Comparison of ENCODE assay signal across 13 cellular contexts in the genomic region with DNA sequence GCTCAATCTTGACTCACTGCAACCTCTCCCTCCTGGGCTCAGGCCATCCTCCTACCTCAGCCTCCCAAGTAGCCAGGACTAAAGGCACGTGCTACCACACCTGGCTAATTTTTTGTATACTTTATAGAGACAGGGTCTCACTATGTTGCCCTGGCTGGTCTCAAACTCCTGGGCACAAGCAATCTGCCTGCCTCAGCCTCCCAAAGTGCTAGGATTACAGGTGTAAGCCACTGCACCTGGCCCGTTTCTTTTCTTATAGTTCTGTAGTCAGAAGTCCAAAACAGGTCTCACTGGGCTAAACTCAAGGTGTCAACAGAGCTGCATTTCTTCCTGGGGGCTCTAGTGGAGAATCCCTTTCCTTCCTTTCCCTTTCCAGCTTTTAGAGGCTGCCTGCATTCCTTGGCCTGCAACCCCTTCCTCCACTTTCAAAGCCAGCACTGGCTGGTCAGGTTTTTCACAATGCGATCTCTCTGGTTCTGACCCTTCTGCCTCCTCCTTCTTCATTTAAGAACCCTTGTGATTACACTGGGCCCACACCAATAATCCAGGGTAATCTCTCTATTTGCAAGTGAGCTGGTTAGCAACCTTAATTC. TPM values are rescaled to one million over a fixed set of nuclear protein-coding genes. Genes with fewer than 3 reads are reported as not detected.
A peak's percentile ranks its signal among the peaks of the same experiment; 100 is the strongest.
DNase-seq lines count a peak whose midpoint lies in the region; ATAC-seq and TF ChIP-seq lines count a peak whose summit lies in the region.
"Had no signal": no experiment of that assay in that cellular context is flagged by ENCODE, and none has a peak within 500 bp of the region (broad histone marks: within the 10 kb centered on the region; RNA-seq: fewer than 3 reads in every experiment).

No MANE protein-coding gene starts in this region.

- peak overlapping the region in 4 of 10 donors; percentile 6 to 34 (median 14) for H3K4me3 Mint-ChIP-seq in naive thymus-derived CD8-positive, alpha-beta T cell

- H3K27ac ChIP-seq in BLaER1, result peak overlapping the region; percentile 69; the same call in 1 of the 2 replicates
- H3K27ac ChIP-seq in PC-9, result no peak overlapping the region
- H3K27ac ChIP-seq: C4-2B had no signal

- no TSS peak for BruUV-seq in PC-9 (replicated peaks; lab: Mats Ljungman, UMichigan)

- H3K4me1 Mint-ChIP-seq in naive thymus-derived CD8-positive, alpha-beta T cell, result peaks cover 44 to 96% (median 93%) of the 10 kb centered on the region in 4 donors

- H3K9me2 ChIP-seq in PC-9 (ENCODE audit: insufficient read depth), result no peaks in the 10 kb centered on the region

- ATAC-seq in activated naive CD4-positive, alpha-beta T cell treated with anti-CD3 and anti-CD28 coated beads, Interleukin-2, amount 50 U/mL, for 72 hours, result no peak
- ATAC-seq in naive thymus-derived CD8-positive, alpha-beta T cell, result no peak
- ATAC-seq: esophagus mucosa had no signal

- no peaks in the 10 kb centered on the region for H3K27me3 Mint-ChIP-seq in naive thymus-derived CD8-positive, alpha-beta T cell

- H3K36me3 Mint-ChIP-seq in activated naive CD4-positive, alpha-beta T cell treated with anti-CD3 and anti-CD28 coated beads, Interleukin-2, amount 50 U/mL, for 72 hours, result no peaks in the 10 kb centered on the region
- H3K36me3 Mint-ChIP-seq in naive thymus-derived CD8-positive, alpha-beta T cell, result no peaks in the 10 kb centered on the region

- POLR2A ChIA-PET in naive thymus-derived CD8-positive, alpha-beta T cell (lab: Charles Lee), result interaction anchor here (0.5 to 23.2 kb wide), 11 partner anchors 9 to 93 kb away, joined by 3 to 648 read pairs (median 38); a partner anchor contains a TSS
- POLR2A ChIA-PET in PC-9 (lab: Charles Lee; ENCODE audit: unreplicated experiment), result no interaction called here

- H3K9ac ChIP-seq in BLaER1, result peak overlapping the region; percentile 54; the same call in 1 of the 2 replicates

- TF ChIP-seq CTCF in PC-9 (conservative IDR thresholded peaks at IDR 0.05), result no peak

- no peak overlapping the region for H3K4me3 ChIP-seq in BLaER1
- no peak overlapping the region for H3K4me3 ChIP-seq in PC-9

- DNase-seq in ELF-1 (ENCODE audit: low read depth, low spot score) (peak; percentile 67), PC-9 (no peak), AG20443 (ENCODE audit: low spot score) (no peak), NCI-H187 treated with DMSO at 0.1 percent for 48 hours (lab: John Stamatoyannopoulos, UW) (no peak), NCI-H1694 (lab: John Stamatoyannopoulos, UW) (no peak)
- DNase-seq in activated naive CD4-positive, alpha-beta T cell treated with anti-CD3 and anti-CD28 coated beads, Interleukin-2, amount 50 U/mL, for 72 hours (ENCODE audit: low spot score in 2 of 2), result peak in 1 of 2 donors; percentile 37
- DNase-seq in naive thymus-derived CD8-positive, alpha-beta T cell, result no peak
- DNase-seq: central memory CD4-positive, alpha-beta T cell; NCI-H2029; SW 1271 had no signal

- no peaks in the 10 kb centered on the region for H3K9me3 Mint-ChIP-seq in activated naive CD4-positive, alpha-beta T cell treated with anti-CD3 and anti-CD28 coated beads, Interleukin-2, amount 50 U/mL, for 72 hours
- H3K9me3 Mint-ChIP-seq in naive thymus-derived CD8-positive, alpha-beta T cell, result no peaks in the 10 kb centered on the region

- no peaks in the 10 kb centered on the region for H3K9me3 ChIP-seq in BLaER1
- no peaks in the 10 kb centered on the region for H3K9me3 ChIP-seq in PC-9 (ENCODE audit: insufficient read depth, low read depth)

- H3K27ac Mint-ChIP-seq in activated naive CD4-positive, alpha-beta T cell treated with anti-CD3 and anti-CD28 coated beads, Interleukin-2, amount 50 U/mL, for 72 hours, result peak overlapping the region; percentile 35 to 51
- peak overlapping the region; percentile 93 to 98 (median 94) for H3K27ac Mint-ChIP-seq in naive thymus-derived CD8-positive, alpha-beta T cell

- H3K27me3 ChIP-seq in BLaER1 (no peaks in the 10 kb centered on the region), PC-9 (ENCODE audit: insufficient read depth, low read depth) (no peaks in the 10 kb centered on the region)

- peaks cover 99% of the 10 kb centered on the region for H3K4me1 ChIP-seq in BLaER1
- H3K4me1 ChIP-seq in PC-9 (replicated peaks; ENCODE audit: insufficient read depth), result 0 out of 2 replicates have a peak, but pooled peaks cover 5% of the 10 kb centered on the region

- intact Hi-C loops in PC-9 (cut with micrococcal nuclease; ENCODE audit: unreplicated experiment), result no loop called here

- H3K36me3 ChIP-seq in BLaER1, result peaks cover 24% of the 10 kb centered on the region; the same call in 1 of the 2 replicates
- H3K36me3 ChIP-seq in PC-9 (ENCODE audit: low read depth), result no peaks in the 10 kb centered on the region

- CTCF ChIA-PET in PC-9 (lab: Charles Lee), result no interaction called here

- H4K20me1 ChIP-seq in BLaER1, result peaks cover 11% of the 10 kb centered on the region; the same call in 1 of the 2 replicates
- no peaks in the 10 kb centered on the region for H4K20me1 ChIP-seq in PC-9 (ENCODE audit: insufficient read depth)

- H3F3A ChIP-seq in PC-9 (ENCODE audit: insufficient read depth, low read depth), result no peaks in the 10 kb centered on the region

- H3K4me2 ChIP-seq in BLaER1, result peak overlapping the region; percentile 94
- H3K4me2 ChIP-seq in PC-9, result no peak overlapping the region

- no peak overlapping the region for H2AFZ ChIP-seq in PC-9

- H3K79me2 ChIP-seq in PC-9 (ENCODE audit: low read depth), result no peaks in the 10 kb centered on the region

RNA-seq across cellular contexts. Expression of a gene that starts 16.3 kb away (rescaled TPM):
- total RNA-seq in activated naive CD4-positive, alpha-beta T cell treated with anti-CD3 and anti-CD28 coated beads, Interleukin-2, amount 50 U/mL, for 72 hours, result 100 to 1,000 TPM; 107 to 156 TPM
- total RNA-seq in naive thymus-derived CD8-positive, alpha-beta T cell, result 100 to 1,000 TPM; 116 to 127 TPM
- polyA plus RNA-seq in naive thymus-derived CD8-positive, alpha-beta T cell, result 100 to 1,000 TPM; 108 to 218 (median 141) TPM
- total RNA-seq in PC-9 (2021), result 27.1 and 38.9 TPM in 2 replicates
